38 cellular contexts compared by ENCODE assay signal in genomic region chr2:145408980-145409379, GRCh38.
"Had no signal": no experiment of that assay in that cellular context is flagged by ENCODE, and none has a peak within 500 bp of the region (broad histone marks: within the 10 kb centered on the region; RNA-seq: fewer than 3 reads in every experiment).

No MANE protein-coding gene starts in this region.

- DNase-seq: activated CD4-positive, alpha-beta T cell treated with anti-CD3 and anti-CD28 coated beads for 4 hours; activated CD4-positive, alpha-beta T cell treated with anti-CD3 and anti-CD28 coated beads, Interleukin-2, amount 50 U/mL, for 48 hours; activated CD4-positive, CD25-positive, alpha-beta regulatory T cell; activated CD8-positive, alpha-beta memory T cell treated with anti-CD3 and anti-CD28 coated beads for 24 hours; activated effector memory CD4-positive, alpha-beta T cell treated with anti-CD3 and anti-CD28 coated beads, Interleukin-2, amount 50 U/mL, for 16 hours; activated naive CD4-positive, alpha-beta T cell treated with anti-CD3 and anti-CD28 coated beads for 36 hours; activated naive CD8-positive, alpha-beta T cell treated with anti-CD3 and anti-CD28 coated beads for 36 hours; adrenal gland; aorta; brain microvascular endothelial cell; central memory CD4-positive, alpha-beta T cell; esophagus squamous epithelium; gastrocnemius medialis; glutamatergic neuron; islet precursor cell; left cardiac atrium; left ventricle myocardium superior; midbrain; naive thymus-derived CD4-positive, alpha-beta T cell; nucleus accumbens; pancreas; stimulated activated CD4-positive, alpha-beta T cell treated with anti-CD3 and anti-CD28 coated beads, Interleukin-1b, Interleukin-23, amount 100 ng/mL, for 48 hours; stimulated activated CD4-positive, alpha-beta T cell treated with anti-CD3 and anti-CD28 coated beads, Interleukin-4, amount 100 ng/mL, for 4 hours; stimulated activated CD8-positive, alpha-beta memory T cell treated with anti-CD3 and anti-CD28 coated beads, Interleukin-4, amount 100 ng/mL, for 48 hours; stimulated activated naive CD8-positive, alpha-beta T cell treated with anti-CD3 and anti-CD28 coated beads, Interleukin-15, amount 100 ng/mL, for 72 hours; substantia nigra; T-helper 1 cell; uterus had no signal

- FAIRE-seq: pancreas had no signal

- ATAC-seq: gastrocnemius medialis; left ventricle myocardium superior; naive thymus-derived CD4-positive, alpha-beta T cell; pancreas; stimulated activated memory B cell treated with anti-CD40 and anti-IgM and Interleukin-4, amounts not matched to agents 10 μg/mL and 1 μg/mL and 100 μg/mL, for 72 hours; stimulated activated naive CD8-positive, alpha-beta T cell treated with anti-CD3 and anti-CD28 coated beads, Interleukin-15, amount 100 ng/mL, for 72 hours had no signal

- H3K27ac ChIP-seq: adrenal gland, brain microvascular endothelial cell, epithelial cell of prostate, esophagus squamous epithelium, gastrocnemius medialis, hepatocyte, pancreas, prostate gland, right atrium auricular region, uterus had no signal

- H3K27me3 ChIP-seq: adrenal gland, brain microvascular endothelial cell, gastrocnemius medialis, pancreas, right atrium auricular region, uterus had no signal

- H3K9me3 ChIP-seq: adrenal gland, esophagus squamous epithelium, gastrocnemius medialis, pancreas, prostate gland, right atrium auricular region, uterus had no signal

- H3K4me1 Mint-ChIP-seq: neural crest cell had no signal

- H3K9me3 Mint-ChIP-seq: type B pancreatic cell had no signal

- H3K36me3 Mint-ChIP-seq: activated naive CD8-positive, alpha-beta T cell treated with anti-CD3 and anti-CD28 coated beads for 36 hours; stimulated activated memory B cell treated with anti-CD40 and anti-IgM and Interleukin-4, amounts not matched to agents 10 μg/mL and 1 μg/mL and 100 μg/mL, for 72 hours; type B pancreatic cell had no signal

- H3K4me3 Mint-ChIP-seq: activated naive CD4-positive, alpha-beta T cell treated with anti-CD3 and anti-CD28 coated beads for 36 hours; activated naive CD8-positive, alpha-beta T cell treated with anti-CD3 and anti-CD28 coated beads for 36 hours; activated T-helper 1 cell treated with anti-CD3 and anti-CD28 coated beads, Interleukin-12 subunit alpha, Interleukin-12 subunit beta, Interleukin-2, Interleukin-4 antibody, amounts not matched to agents 30 ng/mL and 10 ng/mL and 1 ng/mL, durations not matched to agents 14 hours and 24 hours and 36 hours; dendritic cell treated with granulocyte-macrophage colony-stimulating factor and Interleukin-4, amounts not matched to agents 40 ng/mL and 50 ng/mL, for 4 days; naive thymus-derived CD4-positive, alpha-beta T cell; neural crest cell; stimulated activated memory B cell treated with anti-CD40 and anti-IgM and Interleukin-4, amounts not matched to agents 10 μg/mL and 1 μg/mL and 100 μg/mL, for 72 hours; stimulated activated naive CD8-positive, alpha-beta T cell treated with anti-CD3 and anti-CD28 coated beads, Interleukin-15, amount 100 ng/mL, for 72 hours; type B pancreatic cell had no signal

- H3K27ac Mint-ChIP-seq: activated naive CD4-positive, alpha-beta T cell treated with anti-CD3 and anti-CD28 coated beads for 36 hours; activated naive CD8-positive, alpha-beta T cell treated with anti-CD3 and anti-CD28 coated beads for 36 hours; activated T-helper 1 cell treated with anti-CD3 and anti-CD28 coated beads, Interleukin-12 subunit alpha, Interleukin-12 subunit beta, Interleukin-2, Interleukin-4 antibody, amounts not matched to agents 30 ng/mL and 10 ng/mL and 1 ng/mL, durations not matched to agents 14 hours and 24 hours and 36 hours; dendritic cell treated with granulocyte-macrophage colony-stimulating factor and Interleukin-4, amounts not matched to agents 40 ng/mL and 50 ng/mL, for 4 days; naive thymus-derived CD4-positive, alpha-beta T cell; stimulated activated memory B cell treated with anti-CD40 and anti-IgM and Interleukin-4, amounts not matched to agents 10 μg/mL and 1 μg/mL and 100 μg/mL, for 72 hours; stimulated activated naive CD8-positive, alpha-beta T cell treated with anti-CD3 and anti-CD28 coated beads, Interleukin-15, amount 100 ng/mL, for 72 hours; type B pancreatic cell had no signal

- H3K4me3 ChIP-seq: adrenal gland, esophagus squamous epithelium, gastrocnemius medialis, hepatocyte, pancreas, prostate gland, right atrium auricular region, smooth muscle cell, uterus had no signal
